Comparison of ENCODE assay signal across 1 cellular context in the genomic region with DNA sequence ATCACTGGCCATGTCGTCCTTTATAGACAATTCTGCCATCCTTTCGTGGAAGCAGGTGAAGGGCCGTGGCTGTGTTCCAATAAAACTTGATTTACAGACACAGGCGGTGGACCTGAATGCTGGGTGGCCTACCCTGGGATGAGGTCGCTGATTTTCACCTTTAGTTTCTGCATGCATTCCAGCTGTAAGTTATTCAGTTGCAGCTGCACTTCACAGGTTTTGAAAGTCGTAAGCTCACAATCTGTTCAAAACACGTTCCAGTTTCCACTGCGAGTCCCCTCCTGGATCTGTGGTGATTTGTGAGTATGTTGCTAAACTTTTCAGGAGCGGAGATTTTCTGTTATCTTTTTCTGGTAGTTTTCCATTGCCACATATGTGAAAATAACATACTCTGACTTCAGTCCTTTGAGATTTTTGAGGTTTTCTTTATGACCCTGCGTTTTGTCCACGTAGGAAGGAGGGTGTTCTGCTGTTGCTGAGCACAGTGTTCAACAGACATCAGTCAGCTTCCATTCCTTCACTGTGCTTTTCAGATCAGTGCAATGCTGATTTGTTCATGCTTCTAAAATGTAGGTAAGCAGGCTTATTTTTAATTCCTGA.
TF ChIP-seq lines count a peak whose summit lies in the region.

No MANE protein-coding gene starts in this region.

TF ChIP-seq in H1, 55 proteins besides CTCF, POLR2A, EP300 and RAD21:
- TF ChIP-seq YY1 (IDR thresholded peaks at IDR 0.05; ENCODE audit: low read depth, low read length), result no peak
- TF ChIP-seq SP1 (IDR thresholded peaks at IDR 0.05; ENCODE audit: low read depth, low read length), result no peak
- TF ChIP-seq JUN (IDR thresholded peaks at IDR 0.05; ENCODE audit: low read depth, low read length), result no peak
- no peak for TF ChIP-seq KDM4A (IDR thresholded peaks at IDR 0.05; ENCODE audit: low read depth, low read length, severe bottlenecking)
- TF ChIP-seq RBBP5 (IDR thresholded peaks at IDR 0.05; ENCODE audit: borderline replicate concordance, low read depth, low read length), result no peak
- TF ChIP-seq RNF2 (IDR thresholded peaks at IDR 0.05; ENCODE audit: borderline replicate concordance, low read depth, low read length, missing control alignments, poor library complexity, severe bottlenecking), result no peak
- TF ChIP-seq CHD2 (IDR thresholded peaks at IDR 0.05; ENCODE audit: low read length), result no peak
- TF ChIP-seq CBX5 (IDR thresholded peaks at IDR 0.05; ENCODE audit: low read depth, low read length), result no peak
- TF ChIP-seq HDAC2 (IDR thresholded peaks at IDR 0.05; ENCODE audit: borderline replicate concordance in 1 of 2, low read depth in 2 of 2, low read length in 2 of 2), result no peak
- TF ChIP-seq MAFK (IDR thresholded peaks at IDR 0.05; ENCODE audit: low read depth, low read length), result no peak
- no peak for TF ChIP-seq HDAC6 (IDR thresholded peaks at IDR 0.05; ENCODE audit: low read depth, low read length)
- TF ChIP-seq GTF2F1 (IDR thresholded peaks at IDR 0.05; ENCODE audit: borderline replicate concordance, low read depth, low read length), result no peak
- no peak for TF ChIP-seq SAP30 (IDR thresholded peaks at IDR 0.05; ENCODE audit: insufficient read depth, insufficient replicate concordance, low read length)
- no peak for TF ChIP-seq RXRA (IDR thresholded peaks at IDR 0.05; ENCODE audit: insufficient read depth, low read depth, low read length)
- TF ChIP-seq KDM1A (IDR thresholded peaks at IDR 0.05; ENCODE audit: borderline replicate concordance, low read length), result no peak
